8 cellular contexts compared by ENCODE assay signal in genomic region chr9:137200311-137201204, GRCh38. TPM values are rescaled to one million over a fixed set of nuclear protein-coding genes. Genes with fewer than 3 reads are reported as not detected.
DNase-seq lines count a peak whose midpoint lies in the region; ATAC-seq and TF ChIP-seq lines count a peak whose summit lies in the region.

A gene with protein sequence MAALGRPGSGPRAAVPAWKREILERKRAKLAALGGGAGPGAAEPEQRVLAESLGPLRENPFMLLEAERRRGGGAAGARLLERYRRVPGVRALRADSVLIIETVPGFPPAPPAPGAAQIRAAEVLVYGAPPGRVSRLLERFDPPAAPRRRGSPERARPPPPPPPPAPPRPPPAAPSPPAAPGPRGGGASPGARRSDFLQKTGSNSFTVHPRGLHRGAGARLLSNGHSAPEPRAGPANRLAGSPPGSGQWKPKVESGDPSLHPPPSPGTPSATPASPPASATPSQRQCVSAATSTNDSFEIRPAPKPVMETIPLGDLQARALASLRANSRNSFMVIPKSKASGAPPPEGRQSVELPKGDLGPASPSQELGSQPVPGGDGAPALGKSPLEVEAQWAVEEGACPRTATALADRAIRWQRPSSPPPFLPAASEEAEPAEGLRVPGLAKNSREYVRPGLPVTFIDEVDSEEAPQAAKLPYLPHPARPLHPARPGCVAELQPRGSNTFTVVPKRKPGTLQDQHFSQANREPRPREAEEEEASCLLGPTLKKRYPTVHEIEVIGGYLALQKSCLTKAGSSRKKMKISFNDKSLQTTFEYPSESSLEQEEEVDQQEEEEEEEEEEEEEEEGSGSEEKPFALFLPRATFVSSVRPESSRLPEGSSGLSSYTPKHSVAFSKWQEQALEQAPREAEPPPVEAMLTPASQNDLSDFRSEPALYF (minus strand): TSS chr9:137200741. CDS start chr9:137200711, 30 bp downstream.

- no CpG with 5 or more reads among the region's 118 CpGs for WGBS in right lobe of liver (ENCODE audit: insufficient coverage, low coverage, low lambda C conversion rate, missing lambda C conversion rate)

- peak within 1 kb of the TSS; percentile 81 to 88 for H3K4me3 Mint-ChIP-seq in CD14-positive monocyte
- peak within 1 kb of the TSS; percentile 82 for H3K4me3 Mint-ChIP-seq in activated CD4-positive, alpha-beta memory T cell treated with anti-CD3 and anti-CD28 coated beads for 36 hours

- no peaks in the 10 kb centered on the region for H3K36me3 ChIP-seq in right lobe of liver

- CTCF ChIA-PET in activated CD4-positive, alpha-beta memory T cell treated with anti-CD3 and anti-CD28 coated beads for 36 hours (lab: Charles Lee), result interaction anchor here (0.9 to 1.5 kb wide), 10 partner anchors 12 to 170 kb away, joined by 3 to 11 read pairs (median 3); partner anchors contain the start of genes ANAPC2, RNF208 and SSNA1

- peak; percentile 82 for ATAC-seq in GM19397 (IDR thresholded peaks at IDR 0.05; ENCODE audit: unreplicated experiment)
- ATAC-seq in HG03571 (IDR thresholded peaks at IDR 0.05; ENCODE audit: unreplicated experiment), result peak; percentile 80
- peak; percentile 81 to 95 (median 88) for ATAC-seq in right lobe of liver

- H3K4me1 ChIP-seq in right lobe of liver, result peaks cover 0 to 73% (median 27%) of the 10 kb centered on the region in 4 donors

- H3K36me3 Mint-ChIP-seq in CD14-positive monocyte, result peaks cover 0 to 2% of the 10 kb centered on the region in 2 donors
- peaks cover 5% of the 10 kb centered on the region for H3K36me3 Mint-ChIP-seq in activated CD4-positive, alpha-beta memory T cell treated with anti-CD3 and anti-CD28 coated beads for 36 hours

- no peaks in the 10 kb centered on the region for H3K9me3 ChIP-seq in right lobe of liver

- H3K27ac ChIP-seq in dorsolateral prefrontal cortex (peak within 1 kb of the TSS in 58 of 59 donors; percentile 18 to 100 (median 99)), right lobe of liver (peak within 1 kb of the TSS; percentile 18 to 84 (median 74))

- POLR2A ChIA-PET in activated CD4-positive, alpha-beta memory T cell treated with anti-CD3 and anti-CD28 coated beads for 36 hours (lab: Charles Lee), result interaction anchor here (0.6 to 1.9 kb wide), 9 partner anchors 11 to 101 kb away, joined by 3 to 14 read pairs (median 3); partner anchors contain the start of genes ANAPC2, CYSRT1, DPP7 and NRARP

- intact Hi-C loops in CD14-positive monocyte (cut with micrococcal nuclease) (loop anchor here (1.0 to 5.0 kb wide), 4 partner anchors 12 to 352 kb away; partner anchors contain the start of genes RNF208 (in 2 of the 2), ANAPC2 (in 1 of the 2), MRPL41 (in 1 of the 2) and PNPLA7 (in 1 of the 2)), dorsolateral prefrontal cortex (cut with DNase I) (loop anchor here in 1 of 2 donors (1.0 kb wide), 1 partner anchor 12 kb away; the partner anchor contains the start of genes ANAPC2 and SSNA1), right lobe of liver (cut with DNase I) (no loop called here)
- intact Hi-C loops in activated CD4-positive, alpha-beta memory T cell treated with anti-CD3 and anti-CD28 coated beads for 36 hours (cut with micrococcal nuclease), result loop anchor here (1.0 to 10.0 kb wide), 4 partner anchors 12 to 316 kb away; partner anchors contain the start of genes ANAPC2, SSNA1, TRAF2 and TUBB4B

- peak within 1 kb of the TSS; percentile 77 to 92 (median 89) for H3K27ac Mint-ChIP-seq in CD14-positive monocyte
- H3K27ac Mint-ChIP-seq in activated CD4-positive, alpha-beta memory T cell treated with anti-CD3 and anti-CD28 coated beads for 36 hours, result peak within 1 kb of the TSS; percentile 67

- H3K9me3 Mint-ChIP-seq in CD14-positive monocyte, result no peaks in the 10 kb centered on the region
- H3K9me3 Mint-ChIP-seq in activated CD4-positive, alpha-beta memory T cell treated with anti-CD3 and anti-CD28 coated beads for 36 hours, result no peaks in the 10 kb centered on the region

- no peaks in the 10 kb centered on the region for H3K27me3 ChIP-seq in dorsolateral prefrontal cortex
- no peaks in the 10 kb centered on the region for H3K27me3 ChIP-seq in right lobe of liver

- TF ChIP-seq CTCF in CD14-positive monocyte (IDR thresholded peaks at IDR 0.05), result no peak
- TF ChIP-seq CTCF in dorsolateral prefrontal cortex (IDR thresholded peaks at IDR 0.05 in 54 of 56, conservative IDR thresholded peaks at IDR 0.05 in 2 of 56; ENCODE audit: low read depth in 1 of 56, partially characterized antibody in 56 of 56), result peak in 36 of 56 donors; percentile 5 to 65 (median 38)
- no peak for TF ChIP-seq CTCF in right lobe of liver (IDR thresholded peaks at IDR 0.05)

- H3K4me3 ChIP-seq in dorsolateral prefrontal cortex (peak within 1 kb of the TSS; percentile 53 to 100 (median 75)), right lobe of liver (peak within 1 kb of the TSS; percentile 54 to 73 (median 57))

- TF ChIP-seq POLR2A in right lobe of liver (IDR thresholded peaks at IDR 0.05), result peak; percentile 99

- H3K4me1 Mint-ChIP-seq in CD14-positive monocyte, result peaks cover 43% of the 10 kb centered on the region
- peaks cover 26% of the 10 kb centered on the region for H3K4me1 Mint-ChIP-seq in activated CD4-positive, alpha-beta memory T cell treated with anti-CD3 and anti-CD28 coated beads for 36 hours (ENCODE audit: low read depth)

- DNase-seq in CD14-positive monocyte (ENCODE audit: low spot score), result peak; percentile 99
- peak; percentile 100 for DNase-seq in NCI-H82 (lab: John Stamatoyannopoulos, UW)
- peak; percentile 99 for DNase-seq in activated CD4-positive, alpha-beta memory T cell treated with anti-CD3 and anti-CD28 coated beads for 36 hours
- DNase-seq in dorsolateral prefrontal cortex, result peak; percentile 98 to 100 (median 100)
- DNase-seq in right lobe of liver, result peak; percentile 99 to 100 (median 100)
- DNase-seq in stimulated activated CD4-positive, alpha-beta T cell treated with anti-CD3 and anti-CD28 coated beads, Interleukin-4, amount 100 ng/mL, for 4 hours, result peak; percentile 96 to 99

- H3K27me3 Mint-ChIP-seq in CD14-positive monocyte (ENCODE audit: low read depth in 3 of 3), result peaks cover 0 to 4% (median 0%) of the 10 kb centered on the region in 3 donors
- no peaks in the 10 kb centered on the region for H3K27me3 Mint-ChIP-seq in activated CD4-positive, alpha-beta memory T cell treated with anti-CD3 and anti-CD28 coated beads for 36 hours

RNA-seq across cellular contexts. Expression of the gene that starts here (rescaled TPM):
- under 1 TPM; 0.30 to 0.46 TPM for polyA plus RNA-seq in CD14-positive monocyte
- total RNA-seq in activated CD4-positive, alpha-beta memory T cell treated with anti-CD3 and anti-CD28 coated beads for 36 hours, result 1 to 10 TPM; 6.1 to 6.7 TPM
- 100 to 1,000 TPM in 4 of 120 experiments, 10 to 100 TPM in 116; 26.2 to 176 (median 57.3) TPM for total RNA-seq in dorsolateral prefrontal cortex
- total RNA-seq in right lobe of liver, result 10 to 100 TPM; 12.1 to 28.9 (median 18.1) TPM

Comparison
In these comparisons a context has a peak if more than half of its experiments do, and no peak if none do; other contexts are left out.
1. Peak in every context shown above with its lines: DNase-seq, ATAC-seq, H3K4me3 ChIP-seq and H3K27ac ChIP-seq.
2. Peak in DNase-seq in CD14-positive monocyte; RNA of the gene not detected or under 1 TPM.
3. CTCF ChIP-seq: peak in dorsolateral prefrontal cortex (36 of 56); none in CD14-positive monocyte (single experiment) and right lobe of liver (0 of 4).
4. intact Hi-C loops: an anchor here in CD14-positive monocyte (1.0 to 5.0 kb wide) and activated CD4-positive, alpha-beta memory T cell treated with anti-CD3 and anti-CD28 coated beads for 36 hours (1.0 to 10.0 kb wide); none called in right lobe of liver.